Comparison of ENCODE assay signal across 8 cellular contexts in the genomic region with DNA sequence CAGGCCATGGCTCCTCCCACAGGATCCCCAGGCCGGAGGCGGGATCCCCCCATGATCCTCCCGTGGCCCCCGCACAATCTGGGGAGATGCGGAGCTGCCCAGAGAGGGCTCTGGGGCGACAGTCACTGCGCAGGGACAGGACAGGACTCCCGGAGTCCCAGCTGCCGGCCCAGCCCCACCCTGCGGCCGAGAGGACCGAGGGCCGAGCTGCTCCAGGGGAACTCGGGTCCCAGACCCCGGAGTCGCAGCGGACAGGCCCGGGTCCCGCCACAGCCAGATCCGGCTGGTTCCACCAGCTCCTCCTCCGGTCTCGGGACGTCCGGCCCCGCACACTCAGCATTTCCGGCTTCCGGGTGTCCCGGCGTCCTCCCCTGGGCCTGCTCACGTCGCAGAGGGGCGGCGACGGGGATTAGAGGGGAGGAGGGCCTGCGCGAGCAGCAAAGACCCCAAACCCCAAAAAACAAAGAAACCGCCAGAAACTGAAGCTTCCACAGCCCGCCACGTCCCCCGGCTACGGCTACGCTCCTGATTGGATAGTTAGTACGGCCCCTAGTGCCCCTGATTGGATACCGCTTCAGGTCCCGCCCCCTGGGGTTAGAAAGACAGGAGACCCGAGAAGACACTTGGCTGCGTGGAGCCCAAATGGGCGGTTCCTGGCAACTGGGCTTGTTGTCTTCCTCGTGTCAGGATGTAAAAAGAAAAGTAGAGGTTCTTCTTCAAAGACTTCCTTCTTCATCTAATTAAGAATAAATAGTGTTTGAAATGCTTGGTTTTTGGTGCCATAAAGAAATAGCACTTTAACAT. TPM values are rescaled to one million over a fixed set of nuclear protein-coding genes. Genes with fewer than 3 reads are reported as not detected.
A peak's percentile ranks its signal among the peaks of the same experiment; 100 is the strongest.
DNase-seq lines count a peak whose midpoint lies in the region; ATAC-seq and TF ChIP-seq lines count a peak whose summit lies in the region.

No MANE protein-coding gene starts in this region.

- H3K9ac ChIP-seq in HCT116 (ENCODE audit: low read length): peak overlapping the region; percentile 97
- H3K9ac ChIP-seq in MM.1S (ENCODE audit: low read length): peak overlapping the region; percentile 65

- H3K4me2 ChIP-seq in HCT116 (ENCODE audit: low read length) (peak overlapping the region; percentile 78), MM.1S (ENCODE audit: low read depth, low read length) (peak overlapping the region; percentile 78)

- H3K9me2 ChIP-seq in HCT116 (ENCODE audit: insufficient read depth): no peaks in the 10 kb centered on the region
- no peaks in the 10 kb centered on the region for H3K9me2 ChIP-seq in MM.1S (replicated peaks; ENCODE audit: insufficient read depth, low read length)

- H3K9me3 Mint-ChIP-seq in activated naive CD4-positive, alpha-beta T cell treated with anti-CD3 and anti-CD28 coated beads, Interleukin-2, amount 50 U/mL, for 24 hours: no peaks in the 10 kb centered on the region
- H3K9me3 Mint-ChIP-seq in glutamatergic neuron (ENCODE audit: unreplicated experiment): peaks cover 6% of the 10 kb centered on the region
- H3K9me3 Mint-ChIP-seq in mesothelial cell of epicardium: peaks cover 24% of the 10 kb centered on the region

- intact Hi-C loops in HCT116 (cut with micrococcal nuclease): loop anchor here (2.0 to 5.0 kb wide), 3 partner anchors 26 to 346 kb away; no protein-coding TSS in a partner anchor

- H3K36me3 Mint-ChIP-seq in activated naive CD4-positive, alpha-beta T cell treated with anti-CD3 and anti-CD28 coated beads, Interleukin-2, amount 50 U/mL, for 24 hours: no peaks in the 10 kb centered on the region
- H3K36me3 Mint-ChIP-seq in glutamatergic neuron (ENCODE audit: unreplicated experiment) (no peaks in the 10 kb centered on the region), mesothelial cell of epicardium (peaks cover 6% of the 10 kb centered on the region)

- peaks cover 29% of the 10 kb centered on the region for H3K79me2 ChIP-seq in HCT116 (ENCODE audit: insufficient read depth, low read length)
- no peaks in the 10 kb centered on the region for H3K79me2 ChIP-seq in MM.1S (ENCODE audit: low read length)

- H3K27ac Mint-ChIP-seq in activated naive CD4-positive, alpha-beta T cell treated with anti-CD3 and anti-CD28 coated beads, Interleukin-2, amount 50 U/mL, for 24 hours: peak overlapping the region; percentile 100
- H3K27ac Mint-ChIP-seq in glutamatergic neuron (ENCODE audit: unreplicated experiment) (peak overlapping the region; percentile 76), mesothelial cell of epicardium (no peak overlapping the region)

- POLR2A ChIA-PET in HCT116 (lab: Charles Lee): interaction anchor here (0.6 to 4.2 kb wide), 16 partner anchors 10 to 1580 kb away, joined by 3 to 60 read pairs (median 4); a partner anchor contains a TSS

- H2AFZ ChIP-seq in HCT116 (ENCODE audit: low read depth, low read length, poor library complexity, severe bottlenecking) (no peak overlapping the region), MM.1S (ENCODE audit: low read length) (peak overlapping the region; percentile 90)

- RAD21 ChIA-PET in HCT116 (lab: Charles Lee; ENCODE audit: low non-redundant PET in 1 of 2, low total read pairs in 2 of 2, uncharacterized antibody in 2 of 2, unreplicated experiment in 2 of 2): interaction anchor here in 1 of 2 experiments (0.6 kb wide), 1 partner anchor 21 kb away, joined by 5 read pairs; no protein-coding TSS in a partner anchor

- H3K36me3 ChIP-seq in HCT116 (ENCODE audit: control insufficient read depth in 1 of 2, insufficient read depth in 2 of 2, low read length in 2 of 2): peaks cover 0 to 30% of the 10 kb centered on the region in 2 experiments; a peak in 1 of 4 replicates
- H3K36me3 ChIP-seq in MM.1S (replicated peaks; ENCODE audit: insufficient read depth, low read length): no peaks in the 10 kb centered on the region

- H3K4me1 Mint-ChIP-seq in activated naive CD4-positive, alpha-beta T cell treated with anti-CD3 and anti-CD28 coated beads, Interleukin-2, amount 50 U/mL, for 24 hours: peaks cover 19% of the 10 kb centered on the region
- H3K4me1 Mint-ChIP-seq in glutamatergic neuron (ENCODE audit: low read depth, unreplicated experiment): peaks cover 3% of the 10 kb centered on the region
- H3K4me1 Mint-ChIP-seq in mesothelial cell of epicardium: no peaks in the 10 kb centered on the region

- H4K20me1 ChIP-seq in HCT116 (ENCODE audit: insufficient read depth) (no peaks in the 10 kb centered on the region), MM.1S (ENCODE audit: insufficient read depth, low read length) (no peaks in the 10 kb centered on the region)

- no peaks in the 10 kb centered on the region for H3F3A ChIP-seq in MM.1S (ENCODE audit: insufficient read depth, low read length)

- H3K27ac ChIP-seq in HCT116 (ENCODE audit: low read depth, low read length) (peak overlapping the region; percentile 100), MM.1S (ENCODE audit: low read length) (peak overlapping the region; percentile 38; the same call in 1 of the 2 replicates)

- H3K4me3 ChIP-seq in HCT116 (replicated peaks in 1 of 2; ENCODE audit: low read depth in 1 of 2, low read length in 2 of 2) (peak overlapping the region; percentile 59 to 60), MM.1S (ENCODE audit: low read length) (peak overlapping the region; percentile 74)

- TSS peak; percentile 92 for BruUV-seq in HCT116 (replicated peaks; lab: Mats Ljungman, UMichigan)

- TF ChIP-seq RAD21 in HCT116 (IDR thresholded peaks at IDR 0.05; ENCODE audit: low read depth): peak; percentile 14; the same call in 1 of the 2 replicates

- peak overlapping the region; percentile 98 for H3K4me3 Mint-ChIP-seq in activated naive CD4-positive, alpha-beta T cell treated with anti-CD3 and anti-CD28 coated beads, Interleukin-2, amount 50 U/mL, for 24 hours
- H3K4me3 Mint-ChIP-seq in glutamatergic neuron (ENCODE audit: unreplicated experiment) (peak overlapping the region; percentile 77), mesothelial cell of epicardium (no peak overlapping the region)

- no peaks in the 10 kb centered on the region for H3K27me3 Mint-ChIP-seq in activated naive CD4-positive, alpha-beta T cell treated with anti-CD3 and anti-CD28 coated beads, Interleukin-2, amount 50 U/mL, for 24 hours
- H3K27me3 Mint-ChIP-seq in glutamatergic neuron (ENCODE audit: unreplicated experiment) (no peaks in the 10 kb centered on the region), mesothelial cell of epicardium (ENCODE audit: low read depth) (no peaks in the 10 kb centered on the region)

- DNase-seq in GM04503 (ENCODE audit: low read depth): peak; percentile 60
- DNase-seq in HCT116 (ENCODE audit: low read depth, low spot score): peak; percentile 96
- DNase-seq in MM.1S: peak; percentile 93
- DNase-seq in glutamatergic neuron: peak; percentile 81
- DNase-seq in retina: peak; percentile 96
- no peak for DNase-seq in mesothelial cell of epicardium (ENCODE audit: low spot score in 2 of 2, unreplicated experiment in 2 of 2)

- ATAC-seq in HCT116: peak; percentile 83
- ATAC-seq in SK-N-SH treated with all-trans-retinoic acid at 6 μM for 48 hours: peak; percentile 100

- H3K9me3 ChIP-seq in HCT116 (ENCODE audit: control insufficient read depth in 1 of 2, insufficient read depth in 1 of 2, low read depth in 1 of 2, low read length in 2 of 2) (no peaks in the 10 kb centered on the region), MM.1S (replicated peaks; ENCODE audit: insufficient read depth, low read length) (no peaks in the 10 kb centered on the region)

- no peak for TF ChIP-seq CTCF in HCT116 (IDR thresholded peaks at IDR 0.05 in 2 of 3, conservative IDR thresholded peaks at IDR 0.05 in 1 of 3; ENCODE audit: borderline replicate concordance in 1 of 3, insufficient read depth in 1 of 3, low read depth in 2 of 3, low read length in 2 of 3)
- no peak for TF ChIP-seq CTCF in MM.1S (IDR thresholded peaks at IDR 0.05; ENCODE audit: low read length)
- TF ChIP-seq CTCF in glutamatergic neuron (IDR thresholded peaks at IDR 0.05; ENCODE audit: partially characterized antibody, unreplicated experiment): no peak
- TF ChIP-seq CTCF in mesothelial cell of epicardium (IDR thresholded peaks at IDR 0.05; ENCODE audit: unreplicated experiment): no peak

- no peaks in the 10 kb centered on the region for H3K27me3 ChIP-seq in HCT116 (ENCODE audit: insufficient read depth, low read length)
- H3K27me3 ChIP-seq in MM.1S (replicated peaks; ENCODE audit: insufficient read depth, low read length): peaks cover 64% of the 10 kb centered on the region

- H3K4me1 ChIP-seq in HCT116 (ENCODE audit: control insufficient read depth in 1 of 2, insufficient read depth in 2 of 2, low read length in 2 of 2) (peaks cover 53 to 90% of the 10 kb centered on the region in 2 experiments), MM.1S (ENCODE audit: low read length) (0 out of 2 replicates have a peak, but pooled peaks cover 3% of the 10 kb centered on the region)

- CTCF ChIA-PET in HCT116 (lab: Charles Lee): interaction anchor here (1.1 to 1.2 kb wide), 2 partner anchors 25 to 345 kb away, joined by 3 to 6 read pairs; no protein-coding TSS in a partner anchor

- peak; percentile 68 for TF ChIP-seq POLR2A in HCT116 (IDR thresholded peaks at IDR 0.05; ENCODE audit: borderline replicate concordance, extremely low read depth, insufficient read depth, insufficient read length)

TF ChIP-seq in HCT116, 20 proteins besides CTCF, POLR2A, EP300 and RAD21 (continues in another document):
- peak; percentile 21; the same call in 1 of the 2 replicates for TF ChIP-seq EGR1 (IDR thresholded peaks at IDR 0.05; ENCODE audit: low read depth)
- TF ChIP-seq SP1 (IDR thresholded peaks at IDR 0.05; ENCODE audit: low read depth): peak; percentile 69
- peak; percentile 69 for TF ChIP-seq POLR2AphosphoS5 (IDR thresholded peaks at IDR 0.05; ENCODE audit: low read depth, low read length)
- TF ChIP-seq ELF1 (IDR thresholded peaks at IDR 0.05; ENCODE audit: borderline replicate concordance, low read depth): peak; percentile 85; the same call in 1 of the 2 replicates
- no peak for TF ChIP-seq ZNF274 (IDR thresholded peaks at IDR 0.05; ENCODE audit: low read depth, low read length)
- TF ChIP-seq EZH2 (IDR thresholded peaks at IDR 0.05): no peak

TF ChIP-seq in SK-N-SH treated with all-trans-retinoic acid at 6 μM for 48 hours, 23 proteins besides CTCF, POLR2A, EP300 and RAD21:
- TF ChIP-seq CSDC2 (CRISPR knock-in tag; IDR thresholded peaks at IDR 0.05) (0 out of 2 replicates have a peak, but pooled peaks have one; percentile 50), OSR1 (CRISPR knock-in tag; IDR thresholded peaks at IDR 0.05) (no peak), ZFP3 (CRISPR knock-in tag; IDR thresholded peaks at IDR 0.05) (peak; percentile 16; the same call in 1 of the 2 replicates)

RNA-seq across cellular contexts. Expression of a gene that starts 21.3 kb away (rescaled TPM):
- 0.17 TPM for total RNA-seq in HCT116 (2021; ENCODE audit: unreplicated experiment)
- polyA plus RNA-seq in HCT116 (2012): 0.42 and 0.52 TPM in 2 replicates
- not detected for total RNA-seq in glutamatergic neuron (ENCODE audit: unreplicated experiment)
- 0.04 TPM in 1 of 3 replicates, not detected in the others for total RNA-seq in mesothelial cell of epicardium

RNA-seq across cellular contexts. Expression of a gene that starts 49.3 kb away (rescaled TPM):
- not detected for total RNA-seq in HCT116 (2021; ENCODE audit: unreplicated experiment)
- polyA plus RNA-seq in HCT116 (2012): not detected in 2 replicates
- total RNA-seq in glutamatergic neuron (ENCODE audit: unreplicated experiment): not detected
- not detected in 3 replicates for total RNA-seq in mesothelial cell of epicardium

Comparison
In these comparisons a context has a peak if more than half of its experiments do, and no peak if none do; other contexts are left out.
1. DNase-seq: peak in GM04503 (single experiment), HCT116 (single experiment), MM.1S (single experiment), glutamatergic neuron (single experiment) and retina (single experiment); none in mesothelial cell of epicardium (0 of 2).